In the genomic region with DNA sequence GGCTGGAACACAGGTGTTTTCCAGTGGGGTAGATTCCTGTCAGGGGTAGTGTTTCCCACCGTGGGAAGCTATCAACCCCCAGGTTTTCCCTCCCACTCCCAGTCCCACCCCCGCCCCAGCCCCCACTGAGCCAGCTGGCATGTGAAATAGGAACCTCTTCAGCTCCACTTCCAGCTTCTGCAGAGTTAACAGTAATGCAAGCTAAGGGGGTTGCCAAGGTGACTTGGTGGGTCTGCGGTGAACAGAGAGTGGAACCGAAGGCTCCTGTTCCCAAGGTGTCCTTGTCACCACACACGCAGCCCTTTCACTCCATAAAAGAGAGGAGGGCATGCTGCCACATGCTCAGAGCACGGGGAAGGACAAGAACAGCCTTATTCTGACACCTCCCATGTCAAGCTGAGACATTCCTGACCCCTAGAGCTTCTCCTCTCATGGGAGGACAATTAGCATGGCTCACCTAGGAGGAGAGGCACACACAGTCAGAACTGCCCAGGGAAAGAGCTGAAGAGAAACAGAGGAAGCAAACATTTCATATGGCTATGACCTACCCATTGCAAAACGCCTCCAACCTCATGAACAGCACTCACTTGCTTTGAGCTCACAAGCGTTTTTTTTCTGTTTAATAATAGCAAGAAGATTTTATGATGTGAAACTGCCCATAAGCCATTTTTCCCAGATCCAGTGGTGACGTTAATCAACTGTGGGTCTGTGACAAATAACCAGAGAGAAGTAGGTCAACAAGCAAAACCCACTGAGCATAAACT, we compare ENCODE assay signal across 15 cellular contexts. TPM values are rescaled to one million over a fixed set of nuclear protein-coding genes. Genes with fewer than 3 reads are reported as not detected.
A peak's percentile ranks its signal among the peaks of the same experiment; 100 is the strongest.
DNase-seq lines count a peak whose midpoint lies in the region; ATAC-seq and TF ChIP-seq lines count a peak whose summit lies in the region.
"Had no signal": no experiment of that assay in that cellular context is flagged by ENCODE, and none has a peak within 500 bp of the region (broad histone marks: within the 10 kb centered on the region; RNA-seq: fewer than 3 reads in every experiment).

No MANE protein-coding gene starts in this region.

- H3K4me1 ChIP-seq in RWPE2 (ENCODE audit: insufficient read depth, poor library complexity, severe bottlenecking), result peaks cover 14% of the 10 kb centered on the region
- no peaks in the 10 kb centered on the region for H3K4me1 ChIP-seq in effector memory CD4-positive, alpha-beta T cell (ENCODE audit: control insufficient read depth, insufficient read depth, low read length, poor library complexity, severe bottlenecking)

- peaks cover 5 to 14% of the 10 kb centered on the region in 2 donors for H3K4me1 Mint-ChIP-seq in stimulated activated naive B cell treated with anti-CD40 and anti-IgM and Interleukin-4, amounts not matched to agents 10 μg/mL and 1 μg/mL and 100 μg/mL, for 72 hours
- H3K4me1 Mint-ChIP-seq: stimulated activated naive CD8-positive, alpha-beta T cell treated with anti-CD3 and anti-CD28 coated beads, Interleukin-15, amount 100 ng/mL, for 72 hours had no signal

- DNase-seq in NCI-H748 (lab: John Stamatoyannopoulos, UW; ENCODE audit: unreplicated experiment), result peak; percentile 46
- no peak for DNase-seq in NCI-H748 treated with DMSO at 0.1 percent for 48 hours (lab: John Stamatoyannopoulos, UW)
- no peak for DNase-seq in RWPE2 (ENCODE audit: low spot score)
- no peak for DNase-seq in left lobe of liver (ENCODE audit: low spot score)
- peak; percentile 4 for DNase-seq in stimulated activated naive B cell treated with anti-CD40 and anti-IgM and Interleukin-4, amounts not matched to agents 10 μg/mL and 1 μg/mL and 100 μg/mL, for 72 hours
- DNase-seq in effector memory CD4-positive, alpha-beta T cell, result no peak
- DNase-seq in NCI-H510A (lab: John Stamatoyannopoulos, UW), result no peak
- DNase-seq: activated T-cell treated with anti-CD3 and anti-CD28 coated beads, Interleukin-2, amount 50 U/mL, for 24 hours; DND-41; NCI-H1694; SHP77 treated with DMSO at 0.1 percent for 48 hours; stimulated activated naive CD8-positive, alpha-beta T cell treated with anti-CD3 and anti-CD28 coated beads, Interleukin-15, amount 100 ng/mL, for 72 hours had no signal

- H3K4me3 ChIP-seq in RWPE2 (ENCODE audit: severe bottlenecking), result no peak overlapping the region
- no peak overlapping the region for H3K4me3 ChIP-seq in effector memory CD4-positive, alpha-beta T cell (ENCODE audit: insufficient read depth, low read depth, low read length, poor library complexity, severe bottlenecking)

- peaks cover 0 to 5% of the 10 kb centered on the region in 2 donors for H3K27me3 Mint-ChIP-seq in stimulated activated naive B cell treated with anti-CD40 and anti-IgM and Interleukin-4, amounts not matched to agents 10 μg/mL and 1 μg/mL and 100 μg/mL, for 72 hours
- H3K27me3 Mint-ChIP-seq: activated T-cell treated with anti-CD3 and anti-CD28 coated beads, Interleukin-2, amount 50 U/mL, for 24 hours; stimulated activated naive CD8-positive, alpha-beta T cell treated with anti-CD3 and anti-CD28 coated beads, Interleukin-15, amount 100 ng/mL, for 72 hours had no signal

- H3K27ac Mint-ChIP-seq in stimulated activated naive B cell treated with anti-CD40 and anti-IgM and Interleukin-4, amounts not matched to agents 10 μg/mL and 1 μg/mL and 100 μg/mL, for 72 hours, result peak overlapping the region; percentile 60
- H3K27ac Mint-ChIP-seq: activated T-cell treated with anti-CD3 and anti-CD28 coated beads, Interleukin-2, amount 50 U/mL, for 24 hours; stimulated activated naive CD8-positive, alpha-beta T cell treated with anti-CD3 and anti-CD28 coated beads, Interleukin-15, amount 100 ng/mL, for 72 hours had no signal

- peaks cover 0 to 6% of the 10 kb centered on the region in 2 donors for H3K9me3 Mint-ChIP-seq in stimulated activated naive B cell treated with anti-CD40 and anti-IgM and Interleukin-4, amounts not matched to agents 10 μg/mL and 1 μg/mL and 100 μg/mL, for 72 hours

- H3K36me3 ChIP-seq in RWPE2 (ENCODE audit: low read depth), result no peaks in the 10 kb centered on the region
- no peaks in the 10 kb centered on the region for H3K36me3 ChIP-seq in effector memory CD4-positive, alpha-beta T cell (ENCODE audit: control insufficient read depth, insufficient read depth, low read length)

- no peak overlapping the region for H3K27ac ChIP-seq in RWPE2 (ENCODE audit: poor library complexity, severe bottlenecking)
- H3K27ac ChIP-seq in effector memory CD4-positive, alpha-beta T cell (ENCODE audit: insufficient read depth, low read length, poor library complexity, severe bottlenecking), result no peak overlapping the region
- H3K27ac ChIP-seq: VCaP had no signal

- H3K27me3 ChIP-seq in RWPE2 (ENCODE audit: insufficient read depth, poor library complexity, severe bottlenecking), result no peaks in the 10 kb centered on the region
- H3K27me3 ChIP-seq in effector memory CD4-positive, alpha-beta T cell (replicated peaks; ENCODE audit: control insufficient read depth, insufficient read depth, low read length, poor library complexity, severe bottlenecking), result no peaks in the 10 kb centered on the region

- no peak for TF ChIP-seq CTCF in RWPE2 (IDR thresholded peaks at IDR 0.05; ENCODE audit: poor library complexity, severe bottlenecking)

- ATAC-seq in RWPE2 (ENCODE audit: low read depth), result peak; percentile 40; the same call in 2 of the 3 replicates
- peak; percentile 33 for ATAC-seq in left lobe of liver
- peak; percentile 85 to 87 for ATAC-seq in stimulated activated naive B cell treated with anti-CD40 and anti-IgM and Interleukin-4, amounts not matched to agents 10 μg/mL and 1 μg/mL and 100 μg/mL, for 72 hours (replicated peaks)
- no peak for ATAC-seq in HG03469 (IDR thresholded peaks at IDR 0.05; ENCODE audit: unreplicated experiment)
- ATAC-seq: stimulated activated naive CD8-positive, alpha-beta T cell treated with anti-CD3 and anti-CD28 coated beads, Interleukin-15, amount 100 ng/mL, for 72 hours had no signal

- H3K36me3 Mint-ChIP-seq in stimulated activated naive B cell treated with anti-CD40 and anti-IgM and Interleukin-4, amounts not matched to agents 10 μg/mL and 1 μg/mL and 100 μg/mL, for 72 hours, result peaks cover 2 to 3% of the 10 kb centered on the region in 2 donors

- peak overlapping the region in 1 of 2 donors; percentile 54 for H3K4me3 Mint-ChIP-seq in stimulated activated naive B cell treated with anti-CD40 and anti-IgM and Interleukin-4, amounts not matched to agents 10 μg/mL and 1 μg/mL and 100 μg/mL, for 72 hours
- H3K4me3 Mint-ChIP-seq: activated T-cell treated with anti-CD3 and anti-CD28 coated beads, Interleukin-2, amount 50 U/mL, for 24 hours; neural crest cell; stimulated activated naive CD8-positive, alpha-beta T cell treated with anti-CD3 and anti-CD28 coated beads, Interleukin-15, amount 100 ng/mL, for 72 hours had no signal

- H3K9me3 ChIP-seq in RWPE2 (ENCODE audit: severe bottlenecking), result no peaks in the 10 kb centered on the region
- no peaks in the 10 kb centered on the region for H3K9me3 ChIP-seq in effector memory CD4-positive, alpha-beta T cell (ENCODE audit: control insufficient read depth, low read length)

RNA-seq across cellular contexts. Expression of gene TBC1D8, which starts 39.8 kb away (rescaled TPM):
- 23.7 TPM for total RNA-seq in left lobe of liver

Comparison
In these comparisons a context has a peak if more than half of its experiments do, and no peak if none do; other contexts are left out.
1. DNase-seq: peak in NCI-H748 (single experiment) and stimulated activated naive B cell treated with anti-CD40 and anti-IgM and Interleukin-4, amounts not matched to agents 10 μg/mL and 1 μg/mL and 100 μg/mL, for 72 hours (single experiment); none in NCI-H748 treated with DMSO at 0.1 percent for 48 hours (single experiment), RWPE2 (single experiment), left lobe of liver (single experiment), effector memory CD4-positive, alpha-beta T cell (0 of 3) and NCI-H510A (single experiment).